ENCODE assay signal across 24 cellular contexts in the genomic region with DNA sequence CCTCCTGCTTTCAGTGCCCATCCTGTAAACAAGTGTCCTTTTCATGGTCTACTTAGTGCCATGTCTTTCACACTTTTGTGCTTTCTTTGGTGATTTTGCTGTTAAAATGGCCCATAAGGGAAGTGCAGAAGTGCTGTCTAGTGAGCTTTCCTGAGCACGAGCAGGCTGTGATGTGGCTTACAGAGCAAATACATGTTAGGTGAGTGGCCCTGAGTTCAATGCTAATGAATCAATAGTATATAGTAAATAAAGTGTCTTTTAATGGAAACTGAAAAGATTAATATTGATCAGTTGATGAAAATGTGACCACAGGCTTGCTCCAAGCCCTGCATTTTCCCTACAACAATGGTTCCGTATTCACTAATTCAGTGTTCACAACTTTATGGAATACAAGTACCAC. TPM values are rescaled to one million over a fixed set of nuclear protein-coding genes. Genes with fewer than 3 reads are reported as not detected.
DNase-seq lines count a peak whose midpoint lies in the region; ATAC-seq and TF ChIP-seq lines count a peak whose summit lies in the region.
"Had no signal": no experiment of that assay in that cellular context is flagged by ENCODE, and none has a peak within 500 bp of the region (broad histone marks: within the 10 kb centered on the region; RNA-seq: fewer than 3 reads in every experiment).

No MANE protein-coding gene starts in this region.

- intact Hi-C loops in psoas muscle (cut with DNase I): no loop called here

- no peak overlapping the region for H3K4me3 ChIP-seq in psoas muscle
- H3K4me3 ChIP-seq: ascending aorta, coronary artery, SJCRH30, spleen had no signal

- no peak overlapping the region for H3K4me3 Mint-ChIP-seq in activated naive CD4-positive, alpha-beta T cell treated with anti-CD3 and anti-CD28 coated beads, Interleukin-2, amount 50 U/mL, for 24 hours
- H3K4me3 Mint-ChIP-seq in activated naive CD4-positive, alpha-beta T cell treated with anti-CD3 and anti-CD28 coated beads, Interleukin-2, amount 10 ng/mL, durations not matched to agents 7 days and 5 days: no peak overlapping the region
- H3K4me3 Mint-ChIP-seq in glutamatergic neuron (ENCODE audit: unreplicated experiment) (peak overlapping the region; percentile 70), type B pancreatic cell (no peak overlapping the region)
- H3K4me3 Mint-ChIP-seq: activated CD8-positive, alpha-beta T cell treated with anti-CD3 and anti-CD28 coated beads for 36 hours; activated naive CD8-positive, alpha-beta T cell had no signal

- peak overlapping the region; percentile 35 for H3K27ac Mint-ChIP-seq in activated naive CD4-positive, alpha-beta T cell treated with anti-CD3 and anti-CD28 coated beads, Interleukin-2, amount 50 U/mL, for 24 hours
- H3K27ac Mint-ChIP-seq in activated naive CD4-positive, alpha-beta T cell treated with anti-CD3 and anti-CD28 coated beads, Interleukin-2, amount 10 ng/mL, durations not matched to agents 7 days and 5 days: no peak overlapping the region
- H3K27ac Mint-ChIP-seq in glutamatergic neuron (ENCODE audit: unreplicated experiment) (peak overlapping the region; percentile 94), type B pancreatic cell (peak overlapping the region; percentile 21)
- H3K27ac Mint-ChIP-seq: activated CD8-positive, alpha-beta T cell treated with anti-CD3 and anti-CD28 coated beads for 36 hours; activated naive CD8-positive, alpha-beta T cell; activated T-helper 17 cell treated with anti-CD3 and anti-CD28 coated beads, Interleukin-2, amount 50 U/mL, for 72 hours had no signal

- CTCF ChIA-PET in activated naive CD4-positive, alpha-beta T cell treated with anti-CD3 and anti-CD28 coated beads, Interleukin-2, amount 10 ng/mL, durations not matched to agents 7 days and 5 days (lab: Charles Lee): interaction anchor here (12.6 kb wide), 1 partner anchor 57 kb away, joined by 182 read pairs; no protein-coding TSS in a partner anchor

- H3K9me3 Mint-ChIP-seq in activated naive CD4-positive, alpha-beta T cell treated with anti-CD3 and anti-CD28 coated beads, Interleukin-2, amount 50 U/mL, for 24 hours: no peaks in the 10 kb centered on the region
- H3K9me3 Mint-ChIP-seq in activated naive CD4-positive, alpha-beta T cell treated with anti-CD3 and anti-CD28 coated beads, Interleukin-2, amount 10 ng/mL, durations not matched to agents 7 days and 5 days: no peaks in the 10 kb centered on the region
- H3K9me3 Mint-ChIP-seq in glutamatergic neuron (ENCODE audit: unreplicated experiment) (peaks cover 8% of the 10 kb centered on the region), type B pancreatic cell (no peaks in the 10 kb centered on the region)
- H3K9me3 Mint-ChIP-seq: activated CD8-positive, alpha-beta T cell treated with anti-CD3 and anti-CD28 coated beads for 36 hours; activated T-helper 17 cell treated with anti-CD3 and anti-CD28 coated beads, Interleukin-2, amount 50 U/mL, for 72 hours; CD4-positive, alpha-beta memory T cell; effector memory CD8-positive, alpha-beta T cell; naive thymus-derived CD4-positive, alpha-beta T cell; T-cell had no signal

- ATAC-seq in psoas muscle: no peak
- ATAC-seq in stimulated activated naive CD8-positive, alpha-beta T cell treated with anti-CD3 and anti-CD28 coated beads, Interleukin-15, Interleukin-2, amounts not matched to agents 100 U/mL and 50 U/mL, for 24 hours: no peak
- ATAC-seq in activated CD4-positive, CD25-positive, alpha-beta regulatory T cell treated with anti-CD3 and anti-CD28 coated beads, Interleukin-2, amount 50 U/mL, for 24 hours: no peak
- ATAC-seq: activated CD8-positive, alpha-beta T cell treated with anti-CD3 and anti-CD28 coated beads for 36 hours; activated T-helper 17 cell treated with anti-CD3 and anti-CD28 coated beads, Interleukin-2, amount 50 U/mL, for 72 hours; effector memory CD8-positive, alpha-beta T cell; left colon; naive thymus-derived CD4-positive, alpha-beta T cell; T-cell had no signal

- peaks cover 80% of the 10 kb centered on the region for H3K4me1 Mint-ChIP-seq in activated naive CD4-positive, alpha-beta T cell treated with anti-CD3 and anti-CD28 coated beads, Interleukin-2, amount 50 U/mL, for 24 hours
- H3K4me1 Mint-ChIP-seq in activated naive CD4-positive, alpha-beta T cell treated with anti-CD3 and anti-CD28 coated beads, Interleukin-2, amount 10 ng/mL, durations not matched to agents 7 days and 5 days: peaks cover 78% of the 10 kb centered on the region
- peaks cover 57% of the 10 kb centered on the region for H3K4me1 Mint-ChIP-seq in glutamatergic neuron (ENCODE audit: low read depth, unreplicated experiment)
- H3K4me1 Mint-ChIP-seq in type B pancreatic cell (ENCODE audit: unreplicated experiment): peaks cover 69% of the 10 kb centered on the region

- H3K27ac ChIP-seq in psoas muscle: peak overlapping the region; percentile 85

- no peaks in the 10 kb centered on the region for H3K36me3 ChIP-seq in psoas muscle (ENCODE audit: insufficient read depth in 1 of 2, low read depth in 1 of 2)
- H3K36me3 ChIP-seq: ascending aorta, SJCRH30 had no signal

- H3K27me3 ChIP-seq in psoas muscle (ENCODE audit: insufficient read depth in 3 of 3, low read length in 2 of 3): no peaks in the 10 kb centered on the region
- H3K27me3 ChIP-seq: ascending aorta, SJCRH30 had no signal

- no peaks in the 10 kb centered on the region for H3K9me3 ChIP-seq in psoas muscle
- H3K9me3 ChIP-seq: ascending aorta, SJCRH30, spleen had no signal

- no peak for DNase-seq in activated naive CD4-positive, alpha-beta T cell treated with anti-CD3 and anti-CD28 coated beads, Interleukin-2, amount 10 ng/mL, durations not matched to agents 7 days and 5 days
- DNase-seq in glutamatergic neuron: no peak
- DNase-seq in psoas muscle: no peak
- no peak for DNase-seq in type B pancreatic cell (ENCODE audit: extremely low spot score, unreplicated experiment)
- DNase-seq in stimulated activated naive CD8-positive, alpha-beta T cell treated with anti-CD3 and anti-CD28 coated beads, Interleukin-15, Interleukin-2, amounts not matched to agents 100 U/mL and 50 U/mL, for 24 hours: no peak
- DNase-seq in SK-N-DZ (ENCODE audit: low spot score): no peak
- DNase-seq: 8988T; activated CD8-positive, alpha-beta T cell treated with anti-CD3 and anti-CD28 coated beads for 36 hours; CD4-positive, alpha-beta memory T cell; effector memory CD8-positive, alpha-beta T cell; EL; hippocampal formation; left colon; naive thymus-derived CD4-positive, alpha-beta T cell; retina; SJCRH30; spleen; T-cell had no signal

- TF ChIP-seq CTCF in glutamatergic neuron (IDR thresholded peaks at IDR 0.05; ENCODE audit: partially characterized antibody, unreplicated experiment) (no peak), psoas muscle (IDR thresholded peaks at IDR 0.05) (no peak), type B pancreatic cell (conservative IDR thresholded peaks at IDR 0.05) (no peak)

- no peaks in the 10 kb centered on the region for H3K27me3 Mint-ChIP-seq in activated naive CD4-positive, alpha-beta T cell treated with anti-CD3 and anti-CD28 coated beads, Interleukin-2, amount 50 U/mL, for 24 hours
- peaks cover 5% of the 10 kb centered on the region for H3K27me3 Mint-ChIP-seq in activated naive CD4-positive, alpha-beta T cell treated with anti-CD3 and anti-CD28 coated beads, Interleukin-2, amount 10 ng/mL, durations not matched to agents 7 days and 5 days
- H3K27me3 Mint-ChIP-seq in glutamatergic neuron (ENCODE audit: unreplicated experiment): peaks cover 4% of the 10 kb centered on the region
- peaks cover 2% of the 10 kb centered on the region for H3K27me3 Mint-ChIP-seq in type B pancreatic cell
- H3K27me3 Mint-ChIP-seq: activated T-helper 17 cell treated with anti-CD3 and anti-CD28 coated beads, Interleukin-2, amount 50 U/mL, for 72 hours; CD4-positive, alpha-beta memory T cell; effector memory CD8-positive, alpha-beta T cell; naive thymus-derived CD4-positive, alpha-beta T cell; T-cell had no signal

- WGBS in psoas muscle, 3 donors: 91 to 94% (median 92%) methylated on average over 2 of the region's 2 CpGs

- H3K36me3 Mint-ChIP-seq in activated naive CD4-positive, alpha-beta T cell treated with anti-CD3 and anti-CD28 coated beads, Interleukin-2, amount 50 U/mL, for 24 hours: peaks cover 9% of the 10 kb centered on the region
- H3K36me3 Mint-ChIP-seq in activated naive CD4-positive, alpha-beta T cell treated with anti-CD3 and anti-CD28 coated beads, Interleukin-2, amount 10 ng/mL, durations not matched to agents 7 days and 5 days: peaks cover 78% of the 10 kb centered on the region
- H3K36me3 Mint-ChIP-seq in glutamatergic neuron (ENCODE audit: unreplicated experiment) (no peaks in the 10 kb centered on the region), type B pancreatic cell (peaks cover 4% of the 10 kb centered on the region)

- H3K4me1 ChIP-seq in psoas muscle: peaks cover 45% of the 10 kb centered on the region

RNA-seq across cellular contexts. Expression of gene SH3BP5, which starts 5.7 kb away (rescaled TPM):
- 25.3 TPM for total RNA-seq in glutamatergic neuron (ENCODE audit: unreplicated experiment)
- total RNA-seq in psoas muscle: 10 to 100 TPM; 14.4 to 57.1 (median 23.6) TPM
- polyA plus RNA-seq in psoas muscle: 10 to 100 TPM; 42.8 to 63.0 (median 59.2) TPM
- total RNA-seq in type B pancreatic cell (ENCODE audit: low replicate concordance): 31.2 and 33.4 TPM in 2 replicates
- 82.0 and 87.3 TPM in 2 replicates for polyA plus RNA-seq in SK-N-DZ (2014; cell fraction: cytosol; rRNA removed)
- 54.8 and 69.2 TPM in 2 replicates for polyA plus RNA-seq in SK-N-DZ (2014; cell fraction: nucleus; rRNA removed)
